19 cellular contexts compared by ENCODE assay signal in genomic region chr9:98727428-98727827, GRCh38. TPM values are rescaled to one million over a fixed set of nuclear protein-coding genes. Genes with fewer than 3 reads are reported as not detected.
A peak's percentile ranks its signal among the peaks of the same experiment; 100 is the strongest.
DNase-seq lines count a peak whose midpoint lies in the region; ATAC-seq lines count a peak whose summit lies in the region.
"Had no signal": no experiment of that assay in that cellular context is flagged by ENCODE, and none has a peak within 500 bp of the region (broad histone marks: within the 10 kb centered on the region; RNA-seq: fewer than 3 reads in every experiment).

No MANE protein-coding gene starts in this region.

- peaks cover 0 to 12% (median 3%) of the 10 kb centered on the region in 11 experiments; a peak in 5 of 22 replicates for H3K9me3 ChIP-seq in BLaER1 treated with 17β-estradiol and CSF1 and Interleukin-3, amounts not matched to agents 10 nM and 100 nM (replicated peaks in 1 of 11)
- H3K9me3 ChIP-seq in trophoblast cell (ENCODE audit: insufficient read depth, low read depth, low read length), result peaks cover 2% of the 10 kb centered on the region
- H3K9me3 ChIP-seq: BE2C had no signal

- peak overlapping the region; percentile 71 to 89 (median 80); a peak in 17 of 22 replicates for H3K4me2 ChIP-seq in BLaER1 treated with 17β-estradiol and CSF1 and Interleukin-3, amounts not matched to agents 10 nM and 100 nM
- no peak overlapping the region for H3K4me2 ChIP-seq in trophoblast cell (ENCODE audit: low read length)
- H3K4me2 ChIP-seq: GM23338 had no signal

- no peak overlapping the region for H3K14ac ChIP-seq in trophoblast cell (ENCODE audit: low read length)

- no peaks in the 10 kb centered on the region for H3K36me3 ChIP-seq in BLaER1 treated with 17β-estradiol and CSF1 and Interleukin-3, amounts not matched to agents 10 nM and 100 nM
- H3K36me3 ChIP-seq in trophoblast cell (ENCODE audit: control insufficient read depth in 1 of 2, insufficient read depth in 2 of 2, low read length in 2 of 2), result no peaks in the 10 kb centered on the region
- H3K36me3 ChIP-seq: BE2C had no signal

- H4K12ac ChIP-seq in trophoblast cell (ENCODE audit: low read depth, low read length), result no peak overlapping the region

- no peak for ATAC-seq in GM19035 (IDR thresholded peaks at IDR 0.05; ENCODE audit: unreplicated experiment)
- no peak for ATAC-seq in naive thymus-derived CD8-positive, alpha-beta T cell
- no peak for ATAC-seq in GM19397 (IDR thresholded peaks at IDR 0.05; ENCODE audit: unreplicated experiment)
- ATAC-seq: GM12878, GM23338, HepG2 had no signal

- H3K4me1 ChIP-seq in BLaER1 treated with 17β-estradiol and CSF1 and Interleukin-3, amounts not matched to agents 10 nM and 100 nM, result peaks cover 24 to 100% (median 81%) of the 10 kb centered on the region in 10 experiments
- no peaks in the 10 kb centered on the region for H3K4me1 ChIP-seq in trophoblast cell (ENCODE audit: control insufficient read depth in 1 of 2, insufficient read depth in 2 of 2, low read length in 2 of 2)
- H3K4me1 ChIP-seq: BE2C had no signal

- POLR2A ChIA-PET in naive thymus-derived CD8-positive, alpha-beta T cell (lab: Charles Lee), result no interaction called here

- no peak overlapping the region for H2AFZ ChIP-seq in trophoblast cell (ENCODE audit: insufficient read depth, low read length, poor library complexity)
- H2AFZ ChIP-seq: GM23338 had no signal

- peak overlapping the region in 3 of 11 experiments; percentile 11 to 38 (median 26); a peak in 3 of 22 replicates for H3K27ac ChIP-seq in BLaER1 treated with 17β-estradiol and CSF1 and Interleukin-3, amounts not matched to agents 10 nM and 100 nM
- no peak overlapping the region for H3K27ac ChIP-seq in trophoblast cell (ENCODE audit: low read depth, low read length)

- H2BK5ac ChIP-seq in trophoblast cell (ENCODE audit: low read depth, low read length, poor library complexity), result no peak overlapping the region

- peaks cover 0 to 18% (median 0%) of the 10 kb centered on the region in 3 donors for H3K36me3 Mint-ChIP-seq in naive thymus-derived CD8-positive, alpha-beta T cell
- H3K36me3 Mint-ChIP-seq: CD14-positive monocyte; CD4-positive, alpha-beta memory T cell had no signal

- no peak overlapping the region for H2AK5ac ChIP-seq in trophoblast cell (ENCODE audit: low read length)

- H4K20me1 ChIP-seq in BLaER1 treated with 17β-estradiol and CSF1 and Interleukin-3, amounts not matched to agents 10 nM and 100 nM, result no peaks in the 10 kb centered on the region

- no peak overlapping the region for H3K9ac ChIP-seq in BLaER1 treated with 17β-estradiol and CSF1 and Interleukin-3, amounts not matched to agents 10 nM and 100 nM
- peak overlapping the region; percentile 30 for H3K9ac ChIP-seq in trophoblast cell (ENCODE audit: low read length)

- no peak overlapping the region for H3K4me3 Mint-ChIP-seq in naive thymus-derived CD8-positive, alpha-beta T cell
- H3K4me3 Mint-ChIP-seq: CD4-positive, alpha-beta memory T cell; GM23338 had no signal

- no peaks in the 10 kb centered on the region for H3K27me3 ChIP-seq in BLaER1 treated with 17β-estradiol and CSF1 and Interleukin-3, amounts not matched to agents 10 nM and 100 nM
- no peaks in the 10 kb centered on the region for H3K27me3 ChIP-seq in trophoblast cell (ENCODE audit: insufficient read depth, low read length)

- no peak overlapping the region for H4K91ac ChIP-seq in trophoblast cell (ENCODE audit: low read depth, low read length)

- no peak overlapping the region for H2BK120ac ChIP-seq in trophoblast cell (ENCODE audit: insufficient read depth, low read length, poor library complexity)

- no CpG with 5 or more reads among the region's 7 CpGs for WGBS in trophoblast cell (ENCODE audit: extremely low coverage, insufficient coverage, insufficient read length)

- peaks cover 11 to 34% (median 19%) of the 10 kb centered on the region in 5 donors for H3K27me3 Mint-ChIP-seq in naive thymus-derived CD8-positive, alpha-beta T cell

- H2BK12ac ChIP-seq in trophoblast cell (ENCODE audit: low read length), result no peak overlapping the region

- no peak overlapping the region for H4K8ac ChIP-seq in trophoblast cell (ENCODE audit: low read depth, low read length)

- peaks cover 0 to 18% (median 4%) of the 10 kb centered on the region in 9 donors for H3K9me3 Mint-ChIP-seq in naive thymus-derived CD8-positive, alpha-beta T cell
- H3K9me3 Mint-ChIP-seq: GM23338 had no signal

- peak; percentile 2 for DNase-seq in DMS79 treated with DMSO at 0.1 percent for 48 hours (lab: John Stamatoyannopoulos, UW)
- peak; percentile 46 for DNase-seq in SK-N-DZ (ENCODE audit: low spot score)
- no peak for DNase-seq in trophoblast cell
- no peak for DNase-seq in naive thymus-derived CD8-positive, alpha-beta T cell
- no peak for DNase-seq in superior temporal gyrus (ENCODE audit: extremely low spot score)
- DNase-seq: ACHN; BE2C; CD4-positive, alpha-beta memory T cell; DMS153; DND-41 had no signal

- H3K4me3 ChIP-seq in BLaER1 treated with 17β-estradiol and CSF1 and Interleukin-3, amounts not matched to agents 10 nM and 100 nM, result no peak overlapping the region
- no peak overlapping the region for H3K4me3 ChIP-seq in trophoblast cell (ENCODE audit: low read depth, low read length)
- H3K4me3 ChIP-seq: GM12878, GM23338 had no signal

- H3K23ac ChIP-seq in trophoblast cell (ENCODE audit: low read length), result no peak overlapping the region

- H3K4ac ChIP-seq in trophoblast cell (ENCODE audit: low read depth, low read length), result no peak overlapping the region

- H3K27ac Mint-ChIP-seq in naive thymus-derived CD8-positive, alpha-beta T cell, result no peak overlapping the region
- H3K27ac Mint-ChIP-seq: CD4-positive, alpha-beta memory T cell; GM23338; IgD-negative memory B cell had no signal

- H3K79me1 ChIP-seq in trophoblast cell (ENCODE audit: low read length), result no peaks in the 10 kb centered on the region

- no peak overlapping the region for H3K18ac ChIP-seq in trophoblast cell (ENCODE audit: low read length)

- no peaks in the 10 kb centered on the region for H3K79me2 ChIP-seq in trophoblast cell (ENCODE audit: control insufficient read depth, insufficient read depth, low read length, poor library complexity)

- H3K4me1 Mint-ChIP-seq in naive thymus-derived CD8-positive, alpha-beta T cell, result peaks cover 0 to 13% (median 0%) of the 10 kb centered on the region in 4 donors
- H3K4me1 Mint-ChIP-seq: CD4-positive, alpha-beta memory T cell had no signal

RNA-seq across cellular contexts. Expression of gene GABBR2, which starts 18.7 kb away (rescaled TPM):
- 0.05 and 0.12 TPM in 2 replicates for polyA plus RNA-seq in SK-N-DZ (2014; cell fraction: cytosol; rRNA removed)
- polyA plus RNA-seq in SK-N-DZ (2014; cell fraction: nucleus; rRNA removed), result 0.20 and 1.2 TPM in 2 replicates
- polyA plus RNA-seq in trophoblast cell (2013), result 0.31 and 0.36 TPM in 2 replicates
- not detected for total RNA-seq in naive thymus-derived CD8-positive, alpha-beta T cell
- polyA plus RNA-seq in naive thymus-derived CD8-positive, alpha-beta T cell, result not detected
- total RNA-seq: CD4-positive, alpha-beta memory T cell; G401 had no signal
- polyA plus RNA-seq: CD14-positive monocyte; CD4-positive, alpha-beta memory T cell; HepG2; IgD-negative memory B cell had no signal

Comparison
In these comparisons a context has a peak if more than half of its experiments do, and no peak if none do; other contexts are left out.
1. DNase-seq: peak in DMS79 treated with DMSO at 0.1 percent for 48 hours (single experiment) and SK-N-DZ (single experiment); none in trophoblast cell (0 of 2), naive thymus-derived CD8-positive, alpha-beta T cell (0 of 10) and superior temporal gyrus (single experiment).